Comparison of ENCODE assay signal across 2 cellular contexts in genomic region chr12:112124918-112125249, GRCh38.
TF ChIP-seq lines count a peak whose summit lies in the region.

No MANE protein-coding gene starts in this region.

TF ChIP-seq in K562, 482 proteins besides CTCF, POLR2A, EP300 and RAD21:
- TF ChIP-seq HOMEZ (CRISPR knock-in tag; IDR thresholded peaks at IDR 0.05) (no peak), KAT7 (CRISPR knock-in tag; IDR thresholded peaks at IDR 0.05; ENCODE audit: borderline replicate concordance) (0 out of 2 replicates have a peak, but pooled peaks have one; percentile 1), ZNF324 (CRISPR knock-in tag; IDR thresholded peaks at IDR 0.05) (0 out of 2 replicates have a peak, but pooled peaks have one; percentile 28), EP400 (IDR thresholded peaks at IDR 0.05) (0 out of 2 replicates have a peak, but pooled peaks have one; percentile 0), ZNF589 (CRISPR knock-in tag; IDR thresholded peaks at IDR 0.05; ENCODE audit: low read depth) (no peak), MYC (IDR thresholded peaks at IDR 0.05; ENCODE audit: low read depth, low read length) (no peak), MYC (CRISPR knock-in tag; IDR thresholded peaks at IDR 0.05; ENCODE audit: borderline replicate concordance, low read depth) (no peak), CEBPB (tag; IDR thresholded peaks at IDR 0.05) (peak; percentile 77), NCOR1 (IDR thresholded peaks at IDR 0.05) (no peak), DACH1 (IDR thresholded peaks at IDR 0.05; ENCODE audit: partially characterized antibody) (peak; percentile 80), HIVEP1 (CRISPR knock-in tag; IDR thresholded peaks at IDR 0.05) (0 out of 2 replicates have a peak, but pooled peaks have one; percentile 9)

TF ChIP-seq in neural cell, 6 proteins besides CTCF, POLR2A, EP300 and RAD21:
- TF ChIP-seq SMC3 (conservative IDR thresholded peaks at IDR 0.05; ENCODE audit: poor library complexity) (no peak), POLR2AphosphoS5 (IDR thresholded peaks at IDR 0.05) (no peak), EZH2 (IDR thresholded peaks at IDR 0.05; ENCODE audit: borderline replicate concordance, insufficient read depth, low read length, poor library complexity, severe bottlenecking) (no peak), TAF1 (IDR thresholded peaks at IDR 0.05; ENCODE audit: low read depth) (no peak), MXI1 (conservative IDR thresholded peaks at IDR 0.05; ENCODE audit: poor library complexity, severe bottlenecking) (no peak), REST (IDR thresholded peaks at IDR 0.05; ENCODE audit: borderline replicate concordance) (no peak)
TF ChIP-seq in neural cell: peak in this region for 0.
